Comparison of ENCODE assay signal across 14 cellular contexts in the genomic region with DNA sequence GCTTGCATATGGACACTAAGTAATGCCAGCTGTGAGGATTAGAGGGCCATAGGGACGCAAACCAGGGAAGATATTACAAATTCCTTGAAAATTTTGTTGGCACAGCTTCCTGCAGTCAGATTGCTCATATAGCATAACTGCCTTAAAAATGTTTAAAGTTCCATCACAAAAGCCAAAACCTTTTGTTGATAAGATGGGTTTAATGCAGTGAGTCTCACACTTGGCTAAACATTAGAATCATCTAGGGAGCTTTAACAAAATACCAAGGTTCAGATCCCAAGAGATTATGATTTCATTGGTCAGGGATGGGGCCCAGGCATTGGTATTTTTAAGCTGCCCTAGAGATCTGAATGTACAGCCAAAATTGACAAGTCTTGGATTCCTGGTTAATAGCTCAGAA.
"Had no signal": no experiment of that assay in that cellular context is flagged by ENCODE, and none has a peak within 500 bp of the region (broad histone marks: within the 10 kb centered on the region; RNA-seq: fewer than 3 reads in every experiment).

No MANE protein-coding gene starts in this region.

- H3K9me3 Mint-ChIP-seq: activated CD4-positive, alpha-beta T cell treated with anti-CD3 and anti-CD28 coated beads, Interleukin-2, amount 10 ng/mL, durations not matched to agents 24 days and 14 days; activated naive CD4-positive, alpha-beta T cell treated with anti-CD3 and anti-CD28 coated beads for 36 hours had no signal

- ATAC-seq: right cardiac atrium, upper lobe of right lung had no signal

- H3K27me3 Mint-ChIP-seq: activated CD4-positive, alpha-beta T cell treated with anti-CD3 and anti-CD28 coated beads, Interleukin-2, amount 10 ng/mL, durations not matched to agents 24 days and 14 days; naive B cell had no signal

- H3K27me3 ChIP-seq: esophagus muscularis mucosa, neutrophil, upper lobe of right lung had no signal

- DNase-seq: activated CD4-positive, alpha-beta T cell treated with anti-CD3 and anti-CD28 coated beads, Interleukin-2, amount 10 ng/mL, durations not matched to agents 24 days and 14 days; activated naive CD4-positive, alpha-beta T cell treated with anti-CD3 and anti-CD28 coated beads for 36 hours; hypothalamus; naive B cell; posterior cingulate gyrus; right cardiac atrium; SK-N-SH; stimulated activated CD4-positive, alpha-beta T cell treated with anti-CD3 and anti-CD28 coated beads, Interleukin-12 subunit alpha, Interleukin-12 subunit beta, amount 100 ng/mL, for 4 hours; stimulated activated naive CD4-positive, alpha-beta T cell; T-helper 1 cell; upper lobe of right lung; WERI-Rb-1 had no signal

- H3K36me3 ChIP-seq: esophagus muscularis mucosa, neutrophil, upper lobe of right lung, WERI-Rb-1 had no signal

- H3K4me1 Mint-ChIP-seq: naive B cell had no signal

- H3K27ac Mint-ChIP-seq: activated CD4-positive, alpha-beta T cell treated with anti-CD3 and anti-CD28 coated beads, Interleukin-2, amount 10 ng/mL, durations not matched to agents 24 days and 14 days; activated naive CD4-positive, alpha-beta T cell treated with anti-CD3 and anti-CD28 coated beads for 36 hours; naive B cell had no signal

- H3K4me1 ChIP-seq: esophagus muscularis mucosa, upper lobe of right lung had no signal

- H3K4me3 Mint-ChIP-seq: activated CD4-positive, alpha-beta T cell treated with anti-CD3 and anti-CD28 coated beads, Interleukin-2, amount 10 ng/mL, durations not matched to agents 24 days and 14 days; activated naive CD4-positive, alpha-beta T cell treated with anti-CD3 and anti-CD28 coated beads for 36 hours; naive B cell had no signal

- H3K36me3 Mint-ChIP-seq: naive B cell had no signal

- H3K27ac ChIP-seq: esophagus muscularis mucosa, neutrophil, upper lobe of right lung, WERI-Rb-1 had no signal

- H3K4me3 ChIP-seq: esophagus muscularis mucosa, upper lobe of right lung had no signal
